ENCODE assay signal across 28 cellular contexts in the genomic region with DNA sequence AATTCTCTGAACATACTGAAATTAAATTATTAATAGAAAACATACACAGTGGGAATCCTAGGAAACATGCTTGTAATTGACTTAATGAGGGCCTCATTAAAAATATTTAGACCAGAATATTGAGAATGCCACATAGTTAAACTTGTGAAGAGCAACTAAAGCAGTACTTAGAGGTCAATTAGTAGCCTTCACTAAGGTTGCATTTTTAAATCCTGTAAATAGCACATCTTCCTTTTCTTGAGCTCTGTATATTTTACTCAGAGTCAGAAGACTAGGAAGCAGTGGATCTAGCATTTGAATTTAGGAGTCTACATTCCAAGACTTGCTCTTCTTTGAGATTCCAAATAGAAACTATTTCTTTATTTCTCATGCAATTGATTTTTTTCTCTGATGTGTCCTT.
"Had no signal": no experiment of that assay in that cellular context is flagged by ENCODE, and none has a peak within 500 bp of the region (broad histone marks: within the 10 kb centered on the region; RNA-seq: fewer than 3 reads in every experiment).

No MANE protein-coding gene starts in this region.

- DNase-seq: activated CD4-positive, alpha-beta T cell treated with anti-CD3 and anti-CD28 coated beads for 1 hour; activated CD4-positive, alpha-beta T cell treated with anti-CD3 and anti-CD28 coated beads for 4 hours; activated CD4-positive, alpha-beta T cell treated with anti-CD3 and anti-CD28 coated beads, Interleukin-2, amount 10 ng/mL, durations not matched to agents 7 days and 5 days; activated CD4-positive, alpha-beta T cell treated with anti-CD3 and anti-CD28 coated beads, Interleukin-2, amount 50 U/mL, for 48 hours; activated CD8-positive, alpha-beta memory T cell treated with anti-CD3 and anti-CD28 coated beads for 24 hours; activated CD8-positive, alpha-beta T cell treated with anti-CD3 and anti-CD28 coated beads for 36 hours; activated effector memory CD4-positive, alpha-beta T cell treated with Interleukin-2 at 50 U/mL for 16 hours; activated gamma-delta T cell treated with Interleukin-2 at 50 U/mL for 16 hours; activated naive CD4-positive, alpha-beta T cell treated with anti-CD3 and anti-CD28 coated beads, Interleukin-2, amount 50 U/mL, for 16 hours; activated naive CD4-positive, alpha-beta T cell treated with Interleukin-2 at 50 U/mL for 16 hours; activated T-cell treated with anti-CD3 and anti-CD28 coated beads, Interleukin-2, amount 50 U/mL, for 4 hours; amniotic stem cell; anterior cingulate cortex; brain microvascular endothelial cell; dorsolateral prefrontal cortex; effector memory CD4-positive, alpha-beta T cell; endodermal cell; foreskin fibroblast; gastrocnemius medialis; glutamatergic neuron; heart left ventricle; T-helper 2 cell had no signal

- H3K4me1 ChIP-seq: gastrocnemius medialis, heart left ventricle had no signal

- H3K4me3 ChIP-seq: coronary artery, dorsolateral prefrontal cortex, gastrocnemius medialis, heart left ventricle had no signal

- H3K27ac ChIP-seq: brain microvascular endothelial cell, coronary artery, dorsolateral prefrontal cortex, gastrocnemius medialis, heart left ventricle had no signal

- FAIRE-seq: astrocyte, bronchial epithelial cell had no signal

- H3K27me3 ChIP-seq: brain microvascular endothelial cell, dorsolateral prefrontal cortex, gastrocnemius medialis, heart left ventricle had no signal

- H3K9me3 ChIP-seq: gastrocnemius medialis had no signal

- ATAC-seq: activated CD8-positive, alpha-beta T cell treated with anti-CD3 and anti-CD28 coated beads for 36 hours; activated T-cell treated with anti-CD3 and anti-CD28 coated beads, Interleukin-2, amount 50 U/mL, for 4 hours; activated T-helper 17 cell treated with anti-CD3 and anti-CD28 coated beads, Interleukin-2, amount 50 U/mL, for 72 hours; esophagus mucosa; gastrocnemius medialis; heart left ventricle; WTC11 had no signal
